Comparison of ENCODE assay signal across 8 cellular contexts in genomic region chr6:37704923-37705238, GRCh38. TPM values are rescaled to one million over a fixed set of nuclear protein-coding genes. Genes with fewer than 3 reads are reported as not detected.
A peak's percentile ranks its signal among the peaks of the same experiment; 100 is the strongest.
DNase-seq lines count a peak whose midpoint lies in the region; ATAC-seq and TF ChIP-seq lines count a peak whose summit lies in the region.

No MANE protein-coding gene starts in this region.

- ATAC-seq in PC-3 (peak; percentile 65), GM19397 (IDR thresholded peaks at IDR 0.05; ENCODE audit: unreplicated experiment) (no peak), HG02938 (IDR thresholded peaks at IDR 0.05; ENCODE audit: unreplicated experiment) (no peak)

- POLR2A ChIA-PET in PC-3 (lab: Charles Lee; ENCODE audit: unreplicated experiment), result no interaction called here

- DNase-seq in PC-3, result no peak
- no peak for DNase-seq in epithelial cell of proximal tubule (ENCODE audit: low read depth)
- no peak for DNase-seq in DMS 273 treated with DMSO at 0.1 percent for 48 hours (lab: John Stamatoyannopoulos, UW)
- no peak for DNase-seq in effector CD8-positive, alpha-beta T cell (lab: John Stamatoyannopoulos, UW)

- H3K79me2 ChIP-seq in PC-3 (ENCODE audit: low read length), result no peaks in the 10 kb centered on the region
- no peaks in the 10 kb centered on the region for H3K79me2 ChIP-seq in parathyroid adenoma

- TF ChIP-seq CTCF in PC-3 (conservative IDR thresholded peaks at IDR 0.05; ENCODE audit: low read depth, low read length), result no peak
- no peak for TF ChIP-seq CTCF in epithelial cell of proximal tubule (conservative IDR thresholded peaks at IDR 0.05; ENCODE audit: low read depth, low read length)
- TF ChIP-seq CTCF in parathyroid adenoma (IDR thresholded peaks at IDR 0.05), result no peak

- H3K9me3 ChIP-seq in PC-3 (ENCODE audit: low read length) (no peaks in the 10 kb centered on the region), parathyroid adenoma (ENCODE audit: control insufficient read depth, low read length) (no peaks in the 10 kb centered on the region)

- no peaks in the 10 kb centered on the region for H3F3A ChIP-seq in PC-3 (ENCODE audit: low read length, unreplicated experiment)

- no peaks in the 10 kb centered on the region for H3K9me2 ChIP-seq in PC-3 (replicated peaks; ENCODE audit: low read length)

- H3K27me3 ChIP-seq in PC-3 (ENCODE audit: low read length), result no peaks in the 10 kb centered on the region
- no peaks in the 10 kb centered on the region for H3K27me3 ChIP-seq in parathyroid adenoma (ENCODE audit: control insufficient read depth, insufficient read depth, low read length)

- BruUV-seq in PC-3 (replicated peaks; lab: Mats Ljungman, UMichigan), result no TSS peak

- no peaks in the 10 kb centered on the region for H4K20me1 ChIP-seq in PC-3 (ENCODE audit: low read length)

- H3K36me3 ChIP-seq in PC-3 (ENCODE audit: low read depth, low read length) (no peaks in the 10 kb centered on the region), parathyroid adenoma (ENCODE audit: control insufficient read depth, insufficient read depth, low read length) (no peaks in the 10 kb centered on the region)

- H3K4me3 ChIP-seq in GM08714 (ENCODE audit: low read length) (peak overlapping the region; percentile 27; the same call in 1 of the 2 replicates), PC-3 (ENCODE audit: low read length) (peak overlapping the region; percentile 55), epithelial cell of proximal tubule (ENCODE audit: low read depth, low read length) (peak overlapping the region; percentile 55), parathyroid adenoma (ENCODE audit: low read depth, low read length) (peak overlapping the region; percentile 52)

- H3K4me2 ChIP-seq in PC-3 (ENCODE audit: low read length) (peak overlapping the region; percentile 82), parathyroid adenoma (ENCODE audit: low read length) (peak overlapping the region; percentile 63)

- H2AFZ ChIP-seq in PC-3 (ENCODE audit: low read length), result peak overlapping the region; percentile 80
- H2AFZ ChIP-seq in parathyroid adenoma, result peak overlapping the region; percentile 98

- CTCF ChIA-PET in PC-3 (lab: Charles Lee), result interaction anchor here (0.6 kb wide), 3 partner anchors 26 to 261 kb away, joined by 5 to 10 read pairs (median 6); no protein-coding TSS in a partner anchor

- peaks cover 5% of the 10 kb centered on the region; the same call in 1 of the 2 replicates for H3K4me1 ChIP-seq in PC-3 (ENCODE audit: insufficient read depth, low read length)
- H3K4me1 ChIP-seq in parathyroid adenoma, result peaks cover 16% of the 10 kb centered on the region

- H3K9ac ChIP-seq in PC-3 (ENCODE audit: low read length), result 0 out of 2 replicates have a peak overlapping the region, but pooled peaks have one; percentile 9
- no peak overlapping the region for H3K9ac ChIP-seq in parathyroid adenoma

- intact Hi-C loops in PC-3 (cut with micrococcal nuclease), result no loop called here

- H3K27ac ChIP-seq in PC-3 (ENCODE audit: low read length), result no peak overlapping the region
- peak overlapping the region; percentile 89 for H3K27ac ChIP-seq in parathyroid adenoma

RNA-seq across cellular contexts. Expression of gene MDGA1, which starts 7.2 kb away (rescaled TPM):
- 0.15 and 1.4 TPM in 2 replicates for total RNA-seq in PC-3 (2014; rRNA removed)
- total RNA-seq in epithelial cell of proximal tubule, result 0.58 and 1.2 TPM in 2 replicates
